18 cellular contexts compared by ENCODE assay signal in genomic region chr12:103241184-103241583, GRCh38.
A peak's percentile ranks its signal among the peaks of the same experiment; 100 is the strongest.
DNase-seq lines count a peak whose midpoint lies in the region; ATAC-seq and TF ChIP-seq lines count a peak whose summit lies in the region.
"Had no signal": no experiment of that assay in that cellular context is flagged by ENCODE, and none has a peak within 500 bp of the region (broad histone marks: within the 10 kb centered on the region; RNA-seq: fewer than 3 reads in every experiment).

No MANE protein-coding gene starts in this region.

- peak; percentile 35 for ATAC-seq in lung (ENCODE audit: insufficient read depth, low FRiP score)
- ATAC-seq in HG02981 (IDR thresholded peaks at IDR 0.05; ENCODE audit: unreplicated experiment): no peak

- no peaks in the 10 kb centered on the region for H3K36me3 Mint-ChIP-seq in activated CD4-positive, alpha-beta T cell treated with anti-CD3 and anti-CD28 coated beads, Interleukin-2, amount 10 ng/mL, durations not matched to agents 7 days and 5 days (ENCODE audit: low read depth)

- H3K27ac ChIP-seq in lung (ENCODE audit: low read depth in 1 of 2, low read length in 1 of 2): no peak overlapping the region
- H3K27ac ChIP-seq: skin epidermis had no signal

- H3K27me3 Mint-ChIP-seq in activated CD4-positive, alpha-beta T cell treated with anti-CD3 and anti-CD28 coated beads, Interleukin-2, amount 10 ng/mL, durations not matched to agents 7 days and 5 days: no peaks in the 10 kb centered on the region
- H3K27me3 Mint-ChIP-seq: activated T-cell treated with anti-CD3 and anti-CD28 coated beads, Interleukin-2, amount 50 U/mL, for 24 hours; dendritic cell treated with granulocyte-macrophage colony-stimulating factor and Interleukin-4, amounts not matched to agents 40 ng/mL and 50 ng/mL, for 4 days had no signal

- POLR2A ChIA-PET in activated CD4-positive, alpha-beta T cell treated with anti-CD3 and anti-CD28 coated beads, Interleukin-2, amount 10 ng/mL, durations not matched to agents 7 days and 5 days (lab: Charles Lee): interaction anchor here (0.6 kb wide), 1 partner anchor 147 kb away, joined by 3 read pairs; no protein-coding TSS in a partner anchor

- no peak for TF ChIP-seq CTCF in LNCaP clone FGC (IDR thresholded peaks at IDR 0.05; ENCODE audit: control insufficient read depth, extremely low read depth, insufficient read depth)
- TF ChIP-seq CTCF in lung (IDR thresholded peaks at IDR 0.05; ENCODE audit: control extremely low read depth, extremely low read depth): no peak

- H3K36me3 ChIP-seq in lung (ENCODE audit: control insufficient read depth in 2 of 2, insufficient read depth in 2 of 2, low read length in 2 of 2): no peaks in the 10 kb centered on the region

- H3K4me3 ChIP-seq in LNCaP clone FGC (ENCODE audit: low read depth, low read length) (no peak overlapping the region), lung (no peak overlapping the region)
- H3K4me3 ChIP-seq: skin epidermis had no signal

- H3K4me3 Mint-ChIP-seq in activated CD4-positive, alpha-beta T cell treated with anti-CD3 and anti-CD28 coated beads, Interleukin-2, amount 10 ng/mL, durations not matched to agents 7 days and 5 days: no peak overlapping the region
- H3K4me3 Mint-ChIP-seq: activated T-cell treated with anti-CD3 and anti-CD28 coated beads, Interleukin-2, amount 50 U/mL, for 24 hours; dendritic cell treated with granulocyte-macrophage colony-stimulating factor and Interleukin-4, amounts not matched to agents 40 ng/mL and 50 ng/mL, for 4 days; H9 had no signal

- no peak overlapping the region for H3K27ac Mint-ChIP-seq in activated CD4-positive, alpha-beta T cell treated with anti-CD3 and anti-CD28 coated beads, Interleukin-2, amount 10 ng/mL, durations not matched to agents 7 days and 5 days
- H3K27ac Mint-ChIP-seq: activated T-cell treated with anti-CD3 and anti-CD28 coated beads, Interleukin-2, amount 50 U/mL, for 24 hours; dendritic cell treated with granulocyte-macrophage colony-stimulating factor and Interleukin-4, amounts not matched to agents 40 ng/mL and 50 ng/mL, for 4 days; H9 had no signal

- no peaks in the 10 kb centered on the region for H3K4me1 ChIP-seq in lung (ENCODE audit: control insufficient read depth in 2 of 2, insufficient read depth in 2 of 2, low read length in 2 of 2)

- DNase-seq in LNCaP clone FGC (ENCODE audit: low read depth) (peak; percentile 74), NCI-H1930 (lab: John Stamatoyannopoulos, UW) (peak; percentile 88 to 95), NCI-H510A treated with DMSO at 0.1 percent for 48 hours (lab: John Stamatoyannopoulos, UW) (peak; percentile 96), lung (ENCODE audit: low spot score) (no peak), Ammon's horn (ENCODE audit: low spot score) (no peak)
- no peak for DNase-seq in activated CD4-positive, alpha-beta T cell treated with anti-CD3 and anti-CD28 coated beads, Interleukin-2, amount 10 ng/mL, durations not matched to agents 7 days and 5 days
- no peak for DNase-seq in central memory CD4-positive, alpha-beta T cell
- DNase-seq: activated naive CD4-positive, alpha-beta T cell treated with Interleukin-2 at 50 U/mL for 16 hours; activated T-cell treated with anti-CD3 and anti-CD28 coated beads, Interleukin-2, amount 50 U/mL, for 24 hours; amygdala; DND-41; H9; NCI-H2171 treated with DMSO at 0.1 percent for 48 hours; stimulated activated CD4-positive, alpha-beta T cell treated with anti-CD3 and anti-CD28 coated beads, Interleukin-2, amount 100 ng/mL, for 24 hours; stimulated activated naive CD4-positive, alpha-beta T cell had no signal

- no peaks in the 10 kb centered on the region for H3K9me3 ChIP-seq in lung (ENCODE audit: control insufficient read depth in 2 of 2, insufficient read depth in 1 of 2, low read length in 1 of 2)

- 66 to 93% methylated on average over 2 of the region's 2 CpGs for WGBS in lung, 2 donors

- H3K4me1 Mint-ChIP-seq in activated CD4-positive, alpha-beta T cell treated with anti-CD3 and anti-CD28 coated beads, Interleukin-2, amount 10 ng/mL, durations not matched to agents 7 days and 5 days: no peaks in the 10 kb centered on the region
- H3K4me1 Mint-ChIP-seq: H9 had no signal

- CTCF ChIA-PET in activated CD4-positive, alpha-beta T cell treated with anti-CD3 and anti-CD28 coated beads, Interleukin-2, amount 10 ng/mL, durations not matched to agents 7 days and 5 days (lab: Charles Lee): interaction anchor here (0.6 kb wide), 1 partner anchor 64 kb away, joined by 3 read pairs; no protein-coding TSS in a partner anchor

- H3K27me3 ChIP-seq in lung (ENCODE audit: control insufficient read depth, insufficient read depth): no peaks in the 10 kb centered on the region

- H3K9me3 Mint-ChIP-seq in activated CD4-positive, alpha-beta T cell treated with anti-CD3 and anti-CD28 coated beads, Interleukin-2, amount 10 ng/mL, durations not matched to agents 7 days and 5 days: no peaks in the 10 kb centered on the region
- H3K9me3 Mint-ChIP-seq: activated T-cell treated with anti-CD3 and anti-CD28 coated beads, Interleukin-2, amount 50 U/mL, for 24 hours; H9 had no signal

Comparison
In these comparisons a context has a peak if more than half of its experiments do, and no peak if none do; other contexts are left out.
1. DNase-seq: peak in LNCaP clone FGC (single experiment), NCI-H1930 (2 of 2) and NCI-H510A treated with DMSO at 0.1 percent for 48 hours (single experiment); none in lung (single experiment), activated CD4-positive, alpha-beta T cell treated with anti-CD3 and anti-CD28 coated beads, Interleukin-2, amount 10 ng/mL, durations not matched to agents 7 days and 5 days (single experiment), central memory CD4-positive, alpha-beta T cell (single experiment) and Ammon's horn (single experiment).